ENCODE assay signal across 1 cellular context in the genomic region with DNA sequence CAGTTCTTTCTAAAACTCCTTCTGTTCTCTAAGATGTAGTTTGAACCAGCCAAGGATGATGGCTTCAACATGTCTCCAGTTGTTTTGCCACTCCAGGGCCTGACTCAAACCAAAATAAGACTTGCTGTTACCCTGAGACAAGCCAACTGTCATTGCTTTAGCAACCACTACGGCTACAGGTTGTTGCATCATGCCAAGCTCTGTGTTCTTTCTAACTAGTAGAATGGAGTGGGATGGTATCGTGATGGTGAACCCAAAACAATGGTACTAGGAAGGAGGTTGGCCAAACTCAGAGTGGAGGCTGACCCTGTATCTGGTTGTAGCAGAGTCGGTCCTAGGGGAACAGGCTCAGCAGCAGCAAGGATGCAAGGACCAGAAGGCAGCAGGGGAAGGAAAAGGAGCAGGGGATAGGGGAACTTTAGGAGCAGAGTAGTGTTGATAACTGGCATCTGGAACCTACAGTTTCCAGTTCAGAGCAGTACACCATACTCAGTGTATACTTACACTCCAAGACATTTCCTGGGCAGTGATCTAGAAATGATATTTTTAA.
A peak's percentile ranks its signal among the peaks of the same experiment; 100 is the strongest.
TF ChIP-seq lines count a peak whose summit lies in the region.

No MANE protein-coding gene starts in this region.

TF ChIP-seq in K562, 482 proteins besides CTCF, POLR2A, EP300 and RAD21:
- TF ChIP-seq SAFB2 (IDR thresholded peaks at IDR 0.05; ENCODE audit: borderline replicate concordance, low read depth, low read length, severe bottlenecking): no peak
- peak; percentile 58; the same call in 1 of the 2 replicates for TF ChIP-seq CEBPG (CRISPR knock-in tag; IDR thresholded peaks at IDR 0.05)
- peak in 1 of 2 experiments; percentile 73; a peak in 2 of 4 replicates for TF ChIP-seq CEBPG (tag; conservative IDR thresholded peaks at IDR 0.05 in 1 of 2, IDR thresholded peaks at IDR 0.05 in 1 of 2)
- TF ChIP-seq TRIM24 (IDR thresholded peaks at IDR 0.05): no peak
- TF ChIP-seq, protein P1, sequence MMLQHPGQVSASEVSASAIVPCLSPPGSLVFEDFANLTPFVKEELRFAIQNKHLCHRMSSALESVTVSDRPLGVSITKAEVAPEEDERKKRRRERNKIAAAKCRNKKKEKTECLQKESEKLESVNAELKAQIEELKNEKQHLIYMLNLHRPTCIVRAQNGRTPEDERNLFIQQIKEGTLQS (IDR thresholded peaks at IDR 0.05): peak; percentile 39; the same call in 1 of the 2 replicates
- TF ChIP-seq, protein P1 (CRISPR knock-in tag; conservative IDR thresholded peaks at IDR 0.05): no peak
- no peak for TF ChIP-seq CEBPB (tag; IDR thresholded peaks at IDR 0.05)
- no peak for TF ChIP-seq XRCC4 (IDR thresholded peaks at IDR 0.05; ENCODE audit: extremely low read depth, insufficient read depth, insufficient read length)
- TF ChIP-seq, protein P2, sequence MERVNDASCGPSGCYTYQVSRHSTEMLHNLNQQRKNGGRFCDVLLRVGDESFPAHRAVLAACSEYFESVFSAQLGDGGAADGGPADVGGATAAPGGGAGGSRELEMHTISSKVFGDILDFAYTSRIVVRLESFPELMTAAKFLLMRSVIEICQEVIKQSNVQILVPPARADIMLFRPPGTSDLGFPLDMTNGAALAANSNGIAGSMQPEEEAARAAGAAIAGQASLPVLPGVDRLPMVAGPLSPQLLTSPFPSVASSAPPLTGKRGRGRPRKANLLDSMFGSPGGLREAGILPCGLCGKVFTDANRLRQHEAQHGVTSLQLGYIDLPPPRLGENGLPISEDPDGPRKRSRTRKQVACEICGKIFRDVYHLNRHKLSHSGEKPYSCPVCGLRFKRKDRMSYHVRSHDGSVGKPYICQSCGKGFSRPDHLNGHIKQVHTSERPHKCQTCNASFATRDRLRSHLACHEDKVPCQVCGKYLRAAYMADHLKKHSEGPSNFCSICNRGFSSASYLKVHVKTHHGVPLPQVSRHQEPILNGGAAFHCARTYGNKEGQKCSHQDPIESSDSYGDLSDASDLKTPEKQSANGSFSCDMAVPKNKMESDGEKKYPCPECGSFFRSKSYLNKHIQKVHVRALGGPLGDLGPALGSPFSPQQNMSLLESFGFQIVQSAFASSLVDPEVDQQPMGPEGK (CRISPR knock-in tag; IDR thresholded peaks at IDR 0.05; ENCODE audit: borderline replicate concordance): no peak
